8 cellular contexts compared by ENCODE assay signal in genomic region chr1:207004931-207005830, GRCh38. TPM values are rescaled to one million over a fixed set of nuclear protein-coding genes. Genes with fewer than 3 reads are reported as not detected.
DNase-seq lines count a peak whose midpoint lies in the region; ATAC-seq and TF ChIP-seq lines count a peak whose summit lies in the region.

No MANE protein-coding gene starts in this region.

- no peaks in the 10 kb centered on the region for H4K20me1 ChIP-seq in OCI-LY3 (ENCODE audit: insufficient read depth, low read length)

- H3K4me1 ChIP-seq in OCI-LY3 (ENCODE audit: low read length) (peaks cover 3% of the 10 kb centered on the region; the same call in 1 of the 2 replicates), adipocyte (ENCODE audit: control insufficient read depth, insufficient read depth, low read length) (peaks cover 47% of the 10 kb centered on the region)

- TF ChIP-seq CTCF in OCI-LY3 (IDR thresholded peaks at IDR 0.05; ENCODE audit: low read depth, low read length), result peak; percentile 94

- H3K79me2 ChIP-seq in OCI-LY3 (ENCODE audit: low read length), result no peaks in the 10 kb centered on the region

- H3K4me3 ChIP-seq in OCI-LY3 (ENCODE audit: low read length) (peak overlapping the region; percentile 23; the same call in 1 of the 2 replicates), adipocyte (ENCODE audit: low read length) (no peak overlapping the region)

- peak; percentile 21 for DNase-seq in DMS 273 treated with DMSO at 0.1 percent for 48 hours (lab: John Stamatoyannopoulos, UW)
- DNase-seq in HK-2 (ENCODE audit: unreplicated experiment), result peak; percentile 70
- peak; percentile 69 for DNase-seq in adipocyte (ENCODE audit: low read depth)
- DNase-seq in left ventricle myocardium superior, result no peak
- peak; percentile 19 to 24 for DNase-seq in stimulated activated CD4-positive, alpha-beta T cell treated with anti-CD3 and anti-CD28 coated beads, Interleukin-15, amount 100 ng/mL, for 48 hours (ENCODE audit: low read depth in 2 of 2)

- peak overlapping the region; percentile 66; the same call in 1 of the 2 replicates for H2AFZ ChIP-seq in OCI-LY3 (ENCODE audit: low read depth, low read length)

- no peak overlapping the region for H3K27ac ChIP-seq in OCI-LY3 (ENCODE audit: low read length)

- intact Hi-C loops in left ventricle myocardium superior (cut with micrococcal nuclease), result no loop called here

- peaks cover 33% of the 10 kb centered on the region for H3K27me3 ChIP-seq in OCI-LY3 (ENCODE audit: low read depth, low read length)
- H3K27me3 ChIP-seq in adipocyte (replicated peaks; ENCODE audit: control insufficient read depth, insufficient read depth, low read length), result peaks cover 6% of the 10 kb centered on the region

- H3K9ac ChIP-seq in OCI-LY3 (ENCODE audit: low read length) (no peak overlapping the region), adipocyte (ENCODE audit: low read length) (no peak overlapping the region)

- H3K9me3 ChIP-seq in OCI-LY3 (ENCODE audit: insufficient read depth, low read length), result no peaks in the 10 kb centered on the region
- H3K9me3 ChIP-seq in adipocyte (ENCODE audit: control insufficient read depth, low read length), result no peaks in the 10 kb centered on the region

- peak; percentile 81 for ATAC-seq in left ventricle myocardium superior
- ATAC-seq in HG03457 (IDR thresholded peaks at IDR 0.05; ENCODE audit: unreplicated experiment), result no peak
- ATAC-seq in GM21576 (IDR thresholded peaks at IDR 0.05; ENCODE audit: unreplicated experiment), result no peak

- H3K4me2 ChIP-seq in OCI-LY3 (ENCODE audit: low read length), result peak overlapping the region; percentile 56

- H3K36me3 ChIP-seq in OCI-LY3 (replicated peaks; ENCODE audit: low read depth, low read length) (no peaks in the 10 kb centered on the region), adipocyte (ENCODE audit: control insufficient read depth, insufficient read depth, low read length, severe bottlenecking) (no peaks in the 10 kb centered on the region)

RNA-seq across cellular contexts. Expression of gene C1orf116, which starts 27.4 kb away (rescaled TPM):
- 2.0 TPM for total RNA-seq in left ventricle myocardium superior

RNA-seq across cellular contexts. Expression of gene FCAMR, which starts 34.9 kb away (rescaled TPM):
- not detected for total RNA-seq in left ventricle myocardium superior

RNA-seq across cellular contexts. Expression of gene YOD1, which starts 45.8 kb away (rescaled TPM):
- total RNA-seq in left ventricle myocardium superior, result 4.9 TPM

RNA-seq across cellular contexts. Expression of gene PFKFB2, which starts 47.9 kb away (rescaled TPM):
- 99.0 TPM for total RNA-seq in left ventricle myocardium superior

RNA-seq across cellular contexts. Expression of gene PIGR, which starts 58.9 kb away (rescaled TPM):
- not detected for total RNA-seq in left ventricle myocardium superior
